In the genomic region with DNA sequence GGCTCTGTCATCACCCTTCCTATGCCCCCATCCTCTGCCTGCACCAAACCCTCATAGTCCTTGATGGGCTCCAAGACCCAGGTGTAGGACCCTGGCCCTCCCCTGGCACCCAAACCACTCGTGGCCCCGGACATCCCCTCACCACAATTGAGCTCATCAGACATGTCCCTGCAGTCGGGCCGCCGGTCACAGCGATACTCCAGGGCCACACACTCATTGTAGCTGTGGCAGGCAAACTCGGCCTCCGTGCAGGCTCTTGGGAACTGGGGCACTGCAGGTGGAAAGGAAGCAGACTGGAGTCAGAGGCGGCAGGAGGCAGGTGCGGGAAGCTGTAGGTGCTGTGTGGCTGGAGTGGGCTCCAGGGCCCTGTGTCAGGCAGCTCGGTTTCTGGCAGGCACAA, we compare ENCODE assay signal across 23 cellular contexts.
"Had no signal": no experiment of that assay in that cellular context is flagged by ENCODE, and none has a peak within 500 bp of the region (broad histone marks: within the 10 kb centered on the region; RNA-seq: fewer than 3 reads in every experiment).

No MANE protein-coding gene starts in this region.

- H3K4me3 Mint-ChIP-seq: IgD-negative memory B cell had no signal

- H3K4me3 ChIP-seq: K562 had no signal

- H3K4me2 ChIP-seq: KMS-11, SK-N-SH had no signal

- H3K27ac Mint-ChIP-seq: IgD-negative memory B cell had no signal

- H3K36me3 Mint-ChIP-seq: IgD-negative memory B cell had no signal

- H3K4me1 Mint-ChIP-seq: IgD-negative memory B cell had no signal

- DNase-seq: Kasumi-1, MM.1S, NCI-H1092 treated with DMSO at 0.1 percent for 48 hours, NCI-H1436, NCI-H187, NCI-H2029, NCI-H2081 treated with DMSO at 0.1 percent for 48 hours, NCI-H2171 treated with DMSO at 0.1 percent for 48 hours, NCI-H345, NCI-H446 treated with DMSO at 0.1 percent for 48 hours, NCI-H510A treated with DMSO at 0.1 percent for 48 hours, NCI-H526, NCI-H82, RPMI8226, SHP77, SK-N-SH, SW 1271 had no signal

- H3K27ac ChIP-seq: HL-60, KMS-11 had no signal

- H3K9ac ChIP-seq: KMS-11, SK-N-SH had no signal

- FAIRE-seq: HTR-8/SVneo, K562, RCC 7860 had no signal

- H3K9me3 ChIP-seq: SK-N-SH had no signal
